Comparison of ENCODE assay signal across 1 cellular context in the genomic region with DNA sequence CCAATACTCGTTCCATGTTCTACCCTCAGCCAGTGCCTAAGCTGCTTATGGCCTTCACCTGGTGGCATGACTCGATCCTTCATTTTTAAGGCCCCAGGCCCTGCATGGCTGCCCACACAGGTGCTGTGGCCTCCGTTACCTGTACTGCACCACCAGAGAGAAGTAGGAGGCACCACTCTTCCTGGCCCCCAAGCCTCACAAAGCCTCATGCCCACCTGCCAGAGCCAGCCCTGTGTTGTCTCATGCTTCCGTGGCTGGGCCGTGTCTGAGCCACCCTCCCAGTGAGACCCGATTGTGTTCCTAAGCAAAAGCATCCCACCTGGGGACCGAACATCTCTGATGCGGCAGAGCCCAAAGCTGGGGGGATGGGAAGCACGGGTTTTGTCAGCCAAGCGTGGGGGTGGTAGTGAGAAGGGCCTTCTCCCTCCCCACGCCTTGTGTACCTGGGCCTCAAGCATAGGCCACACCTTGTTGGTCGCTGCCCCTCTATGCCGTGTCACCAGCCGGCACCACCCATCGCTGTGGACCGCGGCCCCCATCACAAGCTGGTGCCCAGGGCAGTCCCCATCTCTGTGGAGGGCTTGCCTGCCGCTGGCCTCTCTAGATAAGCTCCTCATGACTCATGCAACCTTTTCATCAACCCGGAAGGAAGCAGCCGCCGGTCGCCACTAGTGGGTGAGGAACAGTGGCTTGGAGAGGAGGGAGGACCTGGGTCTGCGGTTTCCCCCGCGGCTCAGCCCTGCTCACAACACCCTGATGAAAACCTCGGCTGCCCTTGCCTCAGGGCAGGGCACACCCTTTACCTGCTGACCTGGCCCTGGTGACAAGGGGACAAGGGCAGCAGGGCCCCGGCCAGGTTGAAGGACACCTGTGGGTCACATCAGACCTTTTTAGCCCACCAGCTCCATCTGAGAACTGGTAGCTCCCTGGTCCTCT.
TF ChIP-seq lines count a peak whose summit lies in the region.

No MANE protein-coding gene starts in this region.

TF ChIP-seq in K562, 482 proteins besides CTCF, POLR2A, EP300 and RAD21 (continued from another document and continues in another):
- TF ChIP-seq, protein P1, sequence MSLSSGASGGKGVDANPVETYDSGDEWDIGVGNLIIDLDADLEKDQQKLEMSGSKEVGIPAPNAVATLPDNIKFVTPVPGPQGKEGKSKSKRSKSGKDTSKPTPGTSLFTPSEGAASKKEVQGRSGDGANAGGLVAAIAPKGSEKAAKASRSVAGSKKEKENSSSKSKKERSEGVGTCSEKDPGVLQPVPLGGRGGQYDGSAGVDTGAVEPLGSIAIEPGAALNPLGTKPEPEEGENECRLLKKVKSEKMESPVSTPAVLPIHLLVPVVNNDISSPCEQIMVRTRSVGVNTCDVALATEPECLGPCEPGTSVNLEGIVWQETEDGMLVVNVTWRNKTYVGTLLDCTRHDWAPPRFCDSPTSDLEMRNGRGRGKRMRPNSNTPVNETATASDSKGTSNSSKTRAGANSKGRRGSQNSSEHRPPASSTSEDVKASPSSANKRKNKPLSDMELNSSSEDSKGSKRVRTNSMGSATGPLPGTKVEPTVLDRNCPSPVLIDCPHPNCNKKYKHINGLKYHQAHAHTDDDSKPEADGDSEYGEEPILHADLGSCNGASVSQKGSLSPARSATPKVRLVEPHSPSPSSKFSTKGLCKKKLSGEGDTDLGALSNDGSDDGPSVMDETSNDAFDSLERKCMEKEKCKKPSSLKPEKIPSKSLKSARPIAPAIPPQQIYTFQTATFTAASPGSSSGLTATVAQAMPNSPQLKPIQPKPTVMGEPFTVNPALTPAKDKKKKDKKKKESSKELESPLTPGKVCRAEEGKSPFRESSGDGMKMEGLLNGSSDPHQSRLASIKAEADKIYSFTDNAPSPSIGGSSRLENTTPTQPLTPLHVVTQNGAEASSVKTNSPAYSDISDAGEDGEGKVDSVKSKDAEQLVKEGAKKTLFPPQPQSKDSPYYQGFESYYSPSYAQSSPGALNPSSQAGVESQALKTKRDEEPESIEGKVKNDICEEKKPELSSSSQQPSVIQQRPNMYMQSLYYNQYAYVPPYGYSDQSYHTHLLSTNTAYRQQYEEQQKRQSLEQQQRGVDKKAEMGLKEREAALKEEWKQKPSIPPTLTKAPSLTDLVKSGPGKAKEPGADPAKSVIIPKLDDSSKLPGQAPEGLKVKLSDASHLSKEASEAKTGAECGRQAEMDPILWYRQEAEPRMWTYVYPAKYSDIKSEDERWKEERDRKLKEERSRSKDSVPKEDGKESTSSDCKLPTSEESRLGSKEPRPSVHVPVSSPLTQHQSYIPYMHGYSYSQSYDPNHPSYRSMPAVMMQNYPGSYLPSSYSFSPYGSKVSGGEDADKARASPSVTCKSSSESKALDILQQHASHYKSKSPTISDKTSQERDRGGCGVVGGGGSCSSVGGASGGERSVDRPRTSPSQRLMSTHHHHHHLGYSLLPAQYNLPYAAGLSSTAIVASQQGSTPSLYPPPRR (CRISPR knock-in tag; IDR thresholded peaks at IDR 0.05; ENCODE audit: borderline replicate concordance): no peak
- no peak for TF ChIP-seq TFAM (CRISPR knock-in tag; conservative IDR thresholded peaks at IDR 0.05)
- peak; percentile 96 for TF ChIP-seq FOSL1 (tag; conservative IDR thresholded peaks at IDR 0.05)
- TF ChIP-seq TEAD2 (tag; IDR thresholded peaks at IDR 0.05): no peak
- no peak for TF ChIP-seq ARNT (IDR thresholded peaks at IDR 0.05)
- TF ChIP-seq CBX1 (IDR thresholded peaks at IDR 0.05; ENCODE audit: low read depth): peak; percentile 20; the same call in 1 of the 2 replicates
- TF ChIP-seq, protein P2, sequence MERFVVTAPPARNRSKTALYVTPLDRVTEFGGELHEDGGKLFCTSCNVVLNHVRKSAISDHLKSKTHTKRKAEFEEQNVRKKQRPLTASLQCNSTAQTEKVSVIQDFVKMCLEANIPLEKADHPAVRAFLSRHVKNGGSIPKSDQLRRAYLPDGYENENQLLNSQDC (CRISPR knock-in tag; IDR thresholded peaks at IDR 0.05): no peak
- TF ChIP-seq CREM (IDR thresholded peaks at IDR 0.05; ENCODE audit: low read depth): peak; percentile 47
- peak in 1 of 2 experiments; percentile 60; a peak in 1 of 4 replicates for TF ChIP-seq TEAD1 (CRISPR knock-in tag; IDR thresholded peaks at IDR 0.05)
- peak; percentile 64 for TF ChIP-seq BACH1 (tag; IDR thresholded peaks at IDR 0.05)
- TF ChIP-seq HIVEP1 (CRISPR knock-in tag; IDR thresholded peaks at IDR 0.05): peak; percentile 9; the same call in 1 of the 2 replicates
- no peak for TF ChIP-seq NONO (IDR thresholded peaks at IDR 0.05; ENCODE audit: low read depth in 2 of 2, low read length in 1 of 2)
- TF ChIP-seq, protein P3, sequence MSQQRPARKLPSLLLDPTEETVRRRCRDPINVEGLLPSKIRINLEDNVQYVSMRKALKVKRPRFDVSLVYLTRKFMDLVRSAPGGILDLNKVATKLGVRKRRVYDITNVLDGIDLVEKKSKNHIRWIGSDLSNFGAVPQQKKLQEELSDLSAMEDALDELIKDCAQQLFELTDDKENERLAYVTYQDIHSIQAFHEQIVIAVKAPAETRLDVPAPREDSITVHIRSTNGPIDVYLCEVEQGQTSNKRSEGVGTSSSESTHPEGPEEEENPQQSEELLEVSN (IDR thresholded peaks at IDR 0.05; ENCODE audit: borderline replicate concordance in 1 of 2, extremely low read depth in 1 of 2, insufficient read depth in 1 of 2, insufficient read length in 1 of 2, low read depth in 1 of 2, low read length in 1 of 2, poor library complexity in 1 of 2, severe bottlenecking in 1 of 2): peak in 1 of 2 experiments; percentile 16
- TF ChIP-seq, protein P4, sequence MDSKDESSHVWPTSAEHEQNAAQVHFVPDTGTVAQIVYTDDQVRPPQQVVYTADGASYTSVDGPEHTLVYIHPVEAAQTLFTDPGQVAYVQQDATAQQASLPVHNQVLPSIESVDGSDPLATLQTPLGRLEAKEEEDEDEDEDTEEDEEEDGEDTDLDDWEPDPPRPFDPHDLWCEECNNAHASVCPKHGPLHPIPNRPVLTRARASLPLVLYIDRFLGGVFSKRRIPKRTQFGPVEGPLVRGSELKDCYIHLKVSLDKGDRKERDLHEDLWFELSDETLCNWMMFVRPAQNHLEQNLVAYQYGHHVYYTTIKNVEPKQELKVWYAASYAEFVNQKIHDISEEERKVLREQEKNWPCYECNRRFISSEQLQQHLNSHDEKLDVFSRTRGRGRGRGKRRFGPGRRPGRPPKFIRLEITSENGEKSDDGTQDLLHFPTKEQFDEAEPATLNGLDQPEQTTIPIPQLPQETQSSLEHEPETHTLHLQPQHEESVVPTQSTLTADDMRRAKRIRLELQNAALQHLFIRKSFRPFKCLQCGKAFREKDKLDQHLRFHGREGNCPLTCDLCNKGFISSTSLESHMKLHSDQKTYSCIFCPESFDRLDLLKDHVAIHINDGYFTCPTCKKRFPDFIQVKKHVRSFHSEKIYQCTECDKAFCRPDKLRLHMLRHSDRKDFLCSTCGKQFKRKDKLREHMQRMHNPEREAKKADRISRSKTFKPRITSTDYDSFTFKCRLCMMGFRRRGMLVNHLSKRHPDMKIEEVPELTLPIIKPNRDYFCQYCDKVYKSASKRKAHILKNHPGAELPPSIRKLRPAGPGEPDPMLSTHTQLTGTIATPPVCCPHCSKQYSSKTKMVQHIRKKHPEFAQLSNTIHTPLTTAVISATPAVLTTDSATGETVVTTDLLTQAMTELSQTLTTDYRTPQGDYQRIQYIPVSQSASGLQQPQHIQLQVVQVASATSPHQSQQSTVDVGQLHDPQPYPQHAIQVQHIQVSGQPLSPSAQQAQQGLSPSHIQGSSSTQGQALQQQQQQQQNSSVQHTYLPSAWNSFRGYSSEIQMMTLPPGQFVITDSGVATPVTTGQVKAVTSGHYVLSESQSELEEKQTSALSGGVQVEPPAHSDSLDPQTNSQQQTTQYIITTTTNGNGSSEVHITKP (IDR thresholded peaks at IDR 0.05; ENCODE audit: partially characterized antibody): peak; percentile 88
- TF ChIP-seq MTA2 (IDR thresholded peaks at IDR 0.05; ENCODE audit: low read depth): peak; percentile 57
- no peak for TF ChIP-seq BRCA1 (IDR thresholded peaks at IDR 0.05)
- TF ChIP-seq BRCA1 (CRISPR knock-in tag; IDR thresholded peaks at IDR 0.05): no peak
- TF ChIP-seq, protein P5, sequence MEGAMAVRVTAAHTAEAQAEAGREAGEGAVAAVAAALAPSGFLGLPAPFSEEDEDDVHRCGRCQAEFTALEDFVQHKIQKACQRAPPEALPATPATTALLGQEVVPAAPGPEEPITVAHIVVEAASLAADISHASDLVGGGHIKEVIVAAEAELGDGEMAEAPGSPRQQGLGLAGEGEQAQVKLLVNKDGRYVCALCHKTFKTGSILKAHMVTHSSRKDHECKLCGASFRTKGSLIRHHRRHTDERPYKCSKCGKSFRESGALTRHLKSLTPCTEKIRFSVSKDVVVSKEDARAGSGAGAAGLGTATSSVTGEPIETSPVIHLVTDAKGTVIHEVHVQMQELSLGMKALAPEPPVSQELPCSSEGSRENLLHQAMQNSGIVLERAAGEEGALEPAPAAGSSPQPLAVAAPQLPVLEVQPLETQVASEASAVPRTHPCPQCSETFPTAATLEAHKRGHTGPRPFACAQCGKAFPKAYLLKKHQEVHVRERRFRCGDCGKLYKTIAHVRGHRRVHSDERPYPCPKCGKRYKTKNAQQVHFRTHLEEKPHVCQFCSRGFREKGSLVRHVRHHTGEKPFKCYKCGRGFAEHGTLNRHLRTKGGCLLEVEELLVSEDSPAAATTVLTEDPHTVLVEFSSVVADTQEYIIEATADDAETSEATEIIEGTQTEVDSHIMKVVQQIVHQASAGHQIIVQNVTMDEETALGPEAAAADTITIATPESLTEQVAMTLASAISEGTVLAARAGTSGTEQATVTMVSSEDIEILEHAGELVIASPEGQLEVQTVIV (CRISPR knock-in tag; IDR thresholded peaks at IDR 0.05; ENCODE audit: borderline replicate concordance): no peak
- peak; percentile 76 for TF ChIP-seq ZEB2 (IDR thresholded peaks at IDR 0.05)
- peak in 1 of 2 experiments; percentile 66; a peak in 1 of 4 replicates for TF ChIP-seq TRIM24 (IDR thresholded peaks at IDR 0.05)
- TF ChIP-seq JUNB (CRISPR knock-in tag; conservative IDR thresholded peaks at IDR 0.05): peak; percentile 45; the same call in 1 of the 2 replicates
- no peak for TF ChIP-seq ILF3 (IDR thresholded peaks at IDR 0.05; ENCODE audit: borderline replicate concordance)
- TF ChIP-seq, protein P6, sequence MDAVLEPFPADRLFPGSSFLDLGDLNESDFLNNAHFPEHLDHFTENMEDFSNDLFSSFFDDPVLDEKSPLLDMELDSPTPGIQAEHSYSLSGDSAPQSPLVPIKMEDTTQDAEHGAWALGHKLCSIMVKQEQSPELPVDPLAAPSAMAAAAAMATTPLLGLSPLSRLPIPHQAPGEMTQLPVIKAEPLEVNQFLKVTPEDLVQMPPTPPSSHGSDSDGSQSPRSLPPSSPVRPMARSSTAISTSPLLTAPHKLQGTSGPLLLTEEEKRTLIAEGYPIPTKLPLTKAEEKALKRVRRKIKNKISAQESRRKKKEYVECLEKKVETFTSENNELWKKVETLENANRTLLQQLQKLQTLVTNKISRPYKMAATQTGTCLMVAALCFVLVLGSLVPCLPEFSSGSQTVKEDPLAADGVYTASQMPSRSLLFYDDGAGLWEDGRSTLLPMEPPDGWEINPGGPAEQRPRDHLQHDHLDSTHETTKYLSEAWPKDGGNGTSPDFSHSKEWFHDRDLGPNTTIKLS (IDR thresholded peaks at IDR 0.05; ENCODE audit: borderline replicate concordance, low read depth): 0 out of 2 replicates have a peak, but pooled peaks have one; percentile 42
- peak; percentile 43; the same call in 1 of the 2 replicates for TF ChIP-seq SPI1 (IDR thresholded peaks at IDR 0.05; ENCODE audit: borderline replicate concordance, low read depth, low read length)
- no peak for TF ChIP-seq SNIP1 (IDR thresholded peaks at IDR 0.05; ENCODE audit: low read depth)
- TF ChIP-seq HSF4 (CRISPR knock-in tag; IDR thresholded peaks at IDR 0.05; ENCODE audit: borderline replicate concordance): no peak
- 0 out of 2 replicates have a peak, but pooled peaks have one; percentile 4 for TF ChIP-seq NR2F6 (CRISPR knock-in tag; IDR thresholded peaks at IDR 0.05)
- TF ChIP-seq, protein P7, sequence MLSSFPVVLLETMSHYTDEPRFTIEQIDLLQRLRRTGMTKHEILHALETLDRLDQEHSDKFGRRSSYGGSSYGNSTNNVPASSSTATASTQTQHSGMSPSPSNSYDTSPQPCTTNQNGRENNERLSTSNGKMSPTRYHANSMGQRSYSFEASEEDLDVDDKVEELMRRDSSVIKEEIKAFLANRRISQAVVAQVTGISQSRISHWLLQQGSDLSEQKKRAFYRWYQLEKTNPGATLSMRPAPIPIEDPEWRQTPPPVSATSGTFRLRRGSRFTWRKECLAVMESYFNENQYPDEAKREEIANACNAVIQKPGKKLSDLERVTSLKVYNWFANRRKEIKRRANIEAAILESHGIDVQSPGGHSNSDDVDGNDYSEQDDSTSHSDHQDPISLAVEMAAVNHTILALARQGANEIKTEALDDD (IDR thresholded peaks at IDR 0.05): no peak
